1 cellular context compared by ENCODE assay signal in the genomic region with DNA sequence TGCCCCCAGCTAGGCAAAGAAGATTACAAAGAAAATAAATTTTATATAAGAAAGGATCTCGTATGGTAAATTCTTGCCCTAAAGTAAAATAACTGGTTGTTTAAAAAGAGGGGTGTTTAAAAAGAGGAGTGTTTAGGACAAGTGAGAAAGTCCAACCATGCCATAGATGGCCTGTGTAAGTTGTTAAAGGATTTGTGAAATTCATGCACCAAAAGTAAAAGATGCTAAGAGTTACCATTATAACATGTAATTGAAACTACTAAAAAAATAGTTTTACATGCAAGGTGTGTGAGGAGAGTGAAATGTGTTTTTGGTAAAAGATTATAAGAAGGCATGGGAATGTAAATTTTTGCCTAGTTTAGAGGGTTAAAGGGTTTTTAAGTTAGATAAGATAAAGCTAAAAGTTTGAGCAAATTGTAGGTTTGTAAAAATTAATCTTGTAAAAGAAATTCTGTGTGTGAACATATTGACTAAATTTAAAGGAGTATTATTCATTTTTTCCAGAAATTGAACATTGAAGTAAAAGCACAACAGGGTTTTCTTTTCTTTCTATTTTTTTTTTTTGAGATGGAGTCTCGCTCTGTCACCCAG.
TF ChIP-seq lines count a peak whose summit lies in the region.

No MANE protein-coding gene starts in this region.

TF ChIP-seq in HEK293, 187 proteins besides CTCF, POLR2A, EP300 and RAD21 (continued from another document):
- TF ChIP-seq MZF1 (tag by site-specific recombination; IDR thresholded peaks at IDR 0.05; ENCODE audit: borderline replicate concordance) (no peak), ZNF558 (tag by site-specific recombination; IDR thresholded peaks at IDR 0.05) (peak; percentile 62; the same call in 1 of the 2 replicates), ZNF549 (tag by site-specific recombination; IDR thresholded peaks at IDR 0.05) (peak; percentile 76), ZNF544 (tag by site-specific recombination; IDR thresholded peaks at IDR 0.05) (no peak), TRIM28 (IDR thresholded peaks at IDR 0.05; ENCODE audit: borderline replicate concordance, low read length) (peak; percentile 95), ZNF510 (tag by site-specific recombination; IDR thresholded peaks at IDR 0.05; ENCODE audit: insufficient replicate concordance) (no peak), ZNF239 (tag by site-specific recombination; IDR thresholded peaks at IDR 0.05) (no peak), PRDM6 (tag by site-specific recombination; IDR thresholded peaks at IDR 0.05) (no peak), ZNF423 (tag by site-specific recombination; IDR thresholded peaks at IDR 0.05) (no peak), ZNF660 (tag by site-specific recombination; IDR thresholded peaks at IDR 0.05) (no peak), KLF7 (tag by site-specific recombination; IDR thresholded peaks at IDR 0.05; ENCODE audit: borderline replicate concordance) (no peak), GLI2 (tag by site-specific recombination; IDR thresholded peaks at IDR 0.05; ENCODE audit: borderline replicate concordance, low read depth) (no peak), ZNF280D (tag by site-specific recombination; IDR thresholded peaks at IDR 0.05) (peak; percentile 90), ZNF19 (tag by site-specific recombination; IDR thresholded peaks at IDR 0.05; ENCODE audit: low read depth) (no peak), ZNF391 (tag by site-specific recombination; IDR thresholded peaks at IDR 0.05; ENCODE audit: borderline replicate concordance, low read depth) (no peak)
- TF ChIP-seq, protein P1, sequence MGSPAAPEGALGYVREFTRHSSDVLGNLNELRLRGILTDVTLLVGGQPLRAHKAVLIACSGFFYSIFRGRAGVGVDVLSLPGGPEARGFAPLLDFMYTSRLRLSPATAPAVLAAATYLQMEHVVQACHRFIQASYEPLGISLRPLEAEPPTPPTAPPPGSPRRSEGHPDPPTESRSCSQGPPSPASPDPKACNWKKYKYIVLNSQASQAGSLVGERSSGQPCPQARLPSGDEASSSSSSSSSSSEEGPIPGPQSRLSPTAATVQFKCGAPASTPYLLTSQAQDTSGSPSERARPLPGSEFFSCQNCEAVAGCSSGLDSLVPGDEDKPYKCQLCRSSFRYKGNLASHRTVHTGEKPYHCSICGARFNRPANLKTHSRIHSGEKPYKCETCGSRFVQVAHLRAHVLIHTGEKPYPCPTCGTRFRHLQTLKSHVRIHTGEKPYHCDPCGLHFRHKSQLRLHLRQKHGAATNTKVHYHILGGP (tag by site-specific recombination; IDR thresholded peaks at IDR 0.05) = no peak
TF ChIP-seq in HEK293: peak in this region for 6.
